In the genomic region with DNA sequence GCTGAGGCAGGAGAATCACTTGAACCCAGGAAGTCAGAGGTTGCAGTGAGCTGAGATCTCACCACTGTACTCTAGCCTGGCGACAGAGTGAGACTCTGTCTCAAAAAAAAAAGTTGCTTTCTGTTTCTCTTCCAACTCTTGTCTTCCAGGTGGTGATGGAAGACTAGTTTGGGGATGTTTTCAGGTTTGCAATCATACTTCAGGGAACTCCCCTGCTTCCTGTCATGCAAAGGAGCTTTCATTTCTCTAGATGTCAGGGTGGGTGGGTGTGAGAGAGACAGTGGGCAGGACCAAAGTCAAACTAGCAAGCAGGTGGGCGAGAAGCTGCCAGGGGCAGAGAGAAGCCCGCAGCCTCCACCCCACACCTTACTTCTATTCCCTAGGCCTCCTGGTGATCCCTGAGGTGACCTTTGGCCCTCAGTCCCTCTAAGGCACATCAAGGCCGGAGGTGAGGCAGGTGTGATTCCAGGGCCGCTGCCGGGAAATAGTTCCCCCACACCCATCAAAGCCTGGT, we compare ENCODE assay signal across 8 cellular contexts. TPM values are rescaled to one million over a fixed set of nuclear protein-coding genes. Genes with fewer than 3 reads are reported as not detected.
DNase-seq lines count a peak whose midpoint lies in the region; ATAC-seq and TF ChIP-seq lines count a peak whose summit lies in the region.
"Had no signal": no experiment of that assay in that cellular context is flagged by ENCODE, and none has a peak within 500 bp of the region (broad histone marks: within the 10 kb centered on the region; RNA-seq: fewer than 3 reads in every experiment).

No MANE protein-coding gene starts in this region.

- H3K36me3 Mint-ChIP-seq in activated T-helper 1 cell treated with anti-CD3 and anti-CD28 coated beads, Interleukin-12 subunit alpha, Interleukin-12 subunit beta, Interleukin-2, Interleukin-4 antibody, amounts not matched to agents 30 ng/mL and 10 ng/mL and 1 ng/mL, durations not matched to agents 14 hours and 24 hours and 36 hours (ENCODE audit: low read depth) = peaks cover 1% of the 10 kb centered on the region

- H3K4me3 Mint-ChIP-seq in activated T-helper 1 cell treated with anti-CD3 and anti-CD28 coated beads, Interleukin-12 subunit alpha, Interleukin-12 subunit beta, Interleukin-2, Interleukin-4 antibody, amounts not matched to agents 30 ng/mL and 10 ng/mL and 1 ng/mL, durations not matched to agents 14 hours and 24 hours and 36 hours = peak overlapping the region; percentile 77

- peak; percentile 64 for DNase-seq in activated T-helper 1 cell treated with anti-CD3 and anti-CD28 coated beads, Interleukin-12 subunit alpha, Interleukin-12 subunit beta, Interleukin-2, Interleukin-4 antibody, amounts not matched to agents 30 ng/mL and 10 ng/mL and 1 ng/mL, durations not matched to agents 14 hours and 24 hours and 36 hours (ENCODE audit: low spot score)
- DNase-seq in stimulated activated naive CD8-positive, alpha-beta T cell treated with anti-CD3 and anti-CD28 coated beads, Interleukin-15, Interleukin-2, amounts not matched to agents 100 U/mL and 50 U/mL, for 24 hours = peak; percentile 50
- no peak for DNase-seq in smooth muscle cell (lab: John Stamatoyannopoulos, UW; ENCODE audit: unreplicated experiment)
- DNase-seq in HK-2 (ENCODE audit: unreplicated experiment) = no peak
- DNase-seq in NCI-H2029 treated with DMSO at 0.1 percent for 48 hours (lab: John Stamatoyannopoulos, UW) = no peak

- no peaks in the 10 kb centered on the region for H3K36me3 ChIP-seq in smooth muscle cell (ENCODE audit: low read depth)

- no peak overlapping the region for H3K27ac ChIP-seq in smooth muscle cell (ENCODE audit: low read depth)
- H3K27ac ChIP-seq: skin epidermis had no signal

- H3K4me1 Mint-ChIP-seq in activated T-helper 1 cell treated with anti-CD3 and anti-CD28 coated beads, Interleukin-12 subunit alpha, Interleukin-12 subunit beta, Interleukin-2, Interleukin-4 antibody, amounts not matched to agents 30 ng/mL and 10 ng/mL and 1 ng/mL, durations not matched to agents 14 hours and 24 hours and 36 hours (ENCODE audit: low read depth) = peaks cover 68% of the 10 kb centered on the region

- peak; percentile 67 for ATAC-seq in GM19351 (IDR thresholded peaks at IDR 0.05; ENCODE audit: unreplicated experiment)
- peak; percentile 54 for ATAC-seq in HG03064 (IDR thresholded peaks at IDR 0.05; ENCODE audit: low read depth, unreplicated experiment)
- peak; percentile 81 for ATAC-seq in stimulated activated naive CD8-positive, alpha-beta T cell treated with anti-CD3 and anti-CD28 coated beads, Interleukin-15, Interleukin-2, amounts not matched to agents 100 U/mL and 50 U/mL, for 24 hours

- peaks cover 13% of the 10 kb centered on the region for H3F3A ChIP-seq in smooth muscle cell (ENCODE audit: low read depth)

- H3K9ac ChIP-seq in smooth muscle cell (ENCODE audit: low read depth) = no peak overlapping the region

- TF ChIP-seq CTCF in smooth muscle cell (IDR thresholded peaks at IDR 0.05; ENCODE audit: borderline replicate concordance, insufficient read depth, poor library complexity, severe bottlenecking) = no peak

- H3K79me2 ChIP-seq in smooth muscle cell (ENCODE audit: low read depth) = no peaks in the 10 kb centered on the region

- no peak overlapping the region for H2AFZ ChIP-seq in smooth muscle cell (ENCODE audit: low read depth)

- no peaks in the 10 kb centered on the region for H3K27me3 Mint-ChIP-seq in activated T-helper 1 cell treated with anti-CD3 and anti-CD28 coated beads, Interleukin-12 subunit alpha, Interleukin-12 subunit beta, Interleukin-2, Interleukin-4 antibody, amounts not matched to agents 30 ng/mL and 10 ng/mL and 1 ng/mL, durations not matched to agents 14 hours and 24 hours and 36 hours (ENCODE audit: insufficient read depth)

- intact Hi-C loops in activated T-helper 1 cell treated with anti-CD3 and anti-CD28 coated beads, Interleukin-12 subunit alpha, Interleukin-12 subunit beta, Interleukin-2, Interleukin-4 antibody, amounts not matched to agents 30 ng/mL and 10 ng/mL and 1 ng/mL, durations not matched to agents 14 hours and 24 hours and 36 hours (cut with micrococcal nuclease) = loop anchor here (1.0 to 10.0 kb wide), 9 partner anchors 8 to 1507 kb away; a partner anchor contains a TSS

- no peak overlapping the region for H3K4me3 ChIP-seq in smooth muscle cell
- H3K4me3 ChIP-seq: skin epidermis had no signal

- H3K9me3 Mint-ChIP-seq in activated T-helper 1 cell treated with anti-CD3 and anti-CD28 coated beads, Interleukin-12 subunit alpha, Interleukin-12 subunit beta, Interleukin-2, Interleukin-4 antibody, amounts not matched to agents 30 ng/mL and 10 ng/mL and 1 ng/mL, durations not matched to agents 14 hours and 24 hours and 36 hours = no peaks in the 10 kb centered on the region

- H3K4me2 ChIP-seq in smooth muscle cell = no peak overlapping the region

- 83% methylated on average over 6 of the region's 6 CpGs for WGBS in smooth muscle cell (ENCODE audit: low lambda C conversion rate)

- H3K27me3 ChIP-seq in smooth muscle cell (ENCODE audit: low read depth) = no peaks in the 10 kb centered on the region

- no peaks in the 10 kb centered on the region for H3K9me3 ChIP-seq in smooth muscle cell (replicated peaks; ENCODE audit: low read depth)

- no peaks in the 10 kb centered on the region for H4K20me1 ChIP-seq in smooth muscle cell (ENCODE audit: low read depth)

- H3K27ac Mint-ChIP-seq in activated T-helper 1 cell treated with anti-CD3 and anti-CD28 coated beads, Interleukin-12 subunit alpha, Interleukin-12 subunit beta, Interleukin-2, Interleukin-4 antibody, amounts not matched to agents 30 ng/mL and 10 ng/mL and 1 ng/mL, durations not matched to agents 14 hours and 24 hours and 36 hours = peak overlapping the region; percentile 99

- H3K4me1 ChIP-seq in smooth muscle cell (ENCODE audit: low read depth) = peaks cover 8% of the 10 kb centered on the region

RNA-seq across cellular contexts. Expression of a gene that starts 25.7 kb away (rescaled TPM):
- 55.1 and 58.4 TPM in 2 replicates for total RNA-seq in activated T-helper 1 cell treated with anti-CD3 and anti-CD28 coated beads, Interleukin-12 subunit alpha, Interleukin-12 subunit beta, Interleukin-2, Interleukin-4 antibody, amounts not matched to agents 30 ng/mL and 10 ng/mL and 1 ng/mL, durations not matched to agents 14 hours and 24 hours and 36 hours
- 17.7 and 26.5 TPM in 2 replicates for total RNA-seq in smooth muscle cell
- 22.4 and 34.4 TPM in 2 replicates for polyA plus RNA-seq in smooth muscle cell

Comparison
In these comparisons a context has a peak if more than half of its experiments do, and no peak if none do; other contexts are left out.
1. DNase-seq: peak in activated T-helper 1 cell treated with anti-CD3 and anti-CD28 coated beads, Interleukin-12 subunit alpha, Interleukin-12 subunit beta, Interleukin-2, Interleukin-4 antibody, amounts not matched to agents 30 ng/mL and 10 ng/mL and 1 ng/mL, durations not matched to agents 14 hours and 24 hours and 36 hours (single experiment) and stimulated activated naive CD8-positive, alpha-beta T cell treated with anti-CD3 and anti-CD28 coated beads, Interleukin-15, Interleukin-2, amounts not matched to agents 100 U/mL and 50 U/mL, for 24 hours (single experiment); none in smooth muscle cell (single experiment), HK-2 (single experiment) and NCI-H2029 treated with DMSO at 0.1 percent for 48 hours (single experiment).
2. Peak in every context shown above with its lines, with median percentiles within 50 percentile points of each other: ATAC-seq.